36 cellular contexts compared by ENCODE assay signal in the genomic region with DNA sequence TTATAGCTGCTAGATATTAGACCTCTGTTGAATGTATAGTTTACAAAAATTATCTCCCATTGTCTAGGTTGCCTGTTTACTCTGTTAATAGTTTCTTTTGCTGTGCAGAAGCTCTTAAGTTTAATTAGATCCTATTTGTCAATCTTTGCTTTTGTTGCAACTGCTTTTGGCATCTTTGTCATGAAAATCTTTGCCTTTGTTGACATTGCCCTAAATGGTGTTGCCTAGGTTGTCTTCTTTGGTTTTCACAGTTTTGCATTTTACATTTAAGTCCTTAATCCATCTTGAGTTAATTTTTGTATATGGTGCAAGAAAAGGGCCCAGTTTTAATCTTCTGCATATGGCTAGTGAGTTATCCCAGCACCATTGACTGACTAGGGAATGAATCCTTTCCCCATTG.
"Had no signal": no experiment of that assay in that cellular context is flagged by ENCODE, and none has a peak within 500 bp of the region (broad histone marks: within the 10 kb centered on the region; RNA-seq: fewer than 3 reads in every experiment).

No MANE protein-coding gene starts in this region.

- H3K9ac ChIP-seq: KMS-11 had no signal

- DNase-seq: Karpas-422, Kasumi-1, MG63, MM.1S, MV-4-11, NCI-H1048, NCI-H1092, NCI-H1092 treated with DMSO at 0.1 percent for 48 hours, NCI-H1105, NCI-H1105 treated with DMSO at 0.1 percent for 48 hours, NCI-H1417, NCI-H1417 treated with DMSO at 0.1 percent for 48 hours, NCI-H1436, NCI-H1436 treated with DMSO at 0.1 percent for 48 hours, NCI-H146, NCI-H1694, NCI-H1694 treated with DMSO at 0.1 percent for 48 hours, NCI-H187, NCI-H187 treated with DMSO at 0.1 percent for 48 hours, NCI-H1930, NCI-H2029, NCI-H2029 treated with DMSO at 0.1 percent for 48 hours, NCI-H2081, NCI-H2081 treated with DMSO at 0.1 percent for 48 hours, NCI-H2107, NCI-H2171, NCI-H2171 treated with DMSO at 0.1 percent for 48 hours, NCI-H2227 treated with DMSO at 0.1 percent for 48 hours, NCI-H226, NCI-H345, NCI-H446, NCI-H446 treated with DMSO at 0.1 percent for 48 hours, NCI-H510A, NCI-H510A treated with DMSO at 0.1 percent for 48 hours, NCI-H524 had no signal

- H3K9me3 ChIP-seq: MG63 had no signal

- H3K4me2 ChIP-seq: KMS-11 had no signal

- H3K27ac ChIP-seq: KMS-11 had no signal

- H3K36me3 ChIP-seq: MG63 had no signal

- H3K4me3 ChIP-seq: MG63 had no signal
